In the genomic region with DNA sequence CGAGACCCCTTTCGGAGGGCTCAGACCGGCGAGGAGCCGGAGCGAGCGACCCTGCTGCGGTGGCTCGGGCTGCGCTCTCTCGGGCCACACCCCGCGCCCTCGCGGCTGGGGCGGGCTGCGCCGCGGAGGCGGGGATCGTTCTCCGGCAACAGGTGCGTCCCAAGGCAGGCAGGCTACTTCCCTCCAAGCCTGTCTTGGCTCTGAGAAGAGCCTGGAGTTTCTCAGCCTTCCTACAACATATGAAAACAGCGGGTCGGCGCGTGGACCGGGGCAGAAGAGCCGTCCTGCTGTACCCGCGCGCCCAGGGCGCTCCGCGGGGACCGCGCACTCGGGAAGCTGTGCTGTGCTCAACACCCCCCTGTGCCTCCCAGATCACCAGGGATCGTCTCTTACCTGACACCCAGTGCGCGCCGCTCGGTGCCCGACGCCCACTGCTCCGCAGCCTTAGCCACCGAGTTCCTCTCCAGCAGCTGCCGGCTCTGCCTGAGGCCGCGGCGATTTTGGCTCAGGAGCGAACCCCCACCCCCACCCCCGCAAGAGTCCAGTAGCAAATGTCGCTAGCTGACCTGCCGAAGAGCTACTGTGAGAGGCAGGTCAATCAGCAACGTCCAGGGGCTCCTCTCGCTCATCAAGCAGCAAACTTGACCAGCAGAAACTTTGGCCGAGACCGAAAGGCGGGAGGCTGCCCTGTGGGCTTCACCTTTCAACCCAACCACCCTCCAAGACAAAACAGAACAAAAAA, we compare ENCODE assay signal across 9 cellular contexts. TPM values are rescaled to one million over a fixed set of nuclear protein-coding genes. Genes with fewer than 3 reads are reported as not detected.
DNase-seq lines count a peak whose midpoint lies in the region; ATAC-seq lines count a peak whose summit lies in the region.
"Had no signal": no experiment of that assay in that cellular context is flagged by ENCODE, and none has a peak within 500 bp of the region (broad histone marks: within the 10 kb centered on the region; RNA-seq: fewer than 3 reads in every experiment).

No MANE protein-coding gene starts in this region.

- peak overlapping the region; percentile 47 for H3K4me3 ChIP-seq in iPS-11a (ENCODE audit: low read depth, low read length)
- peak overlapping the region; percentile 43 to 56 (median 56) for H3K4me3 ChIP-seq in skeletal muscle tissue (ENCODE audit: low read length in 3 of 3)

- peak; percentile 62 for DNase-seq in NCI-H748 (lab: John Stamatoyannopoulos, UW; ENCODE audit: unreplicated experiment)
- no peak for DNase-seq in NCI-H748 treated with DMSO at 0.1 percent for 48 hours (lab: John Stamatoyannopoulos, UW)
- peak; percentile 69 for DNase-seq in activated CD8-positive, alpha-beta memory T cell treated with anti-CD3 and anti-CD28 coated beads for 24 hours
- DNase-seq in NCI-H526 treated with DMSO at 0.1 percent for 48 hours (lab: John Stamatoyannopoulos, UW), result no peak
- DNase-seq: SHP77 treated with DMSO at 0.1 percent for 48 hours had no signal

- H3K9me3 ChIP-seq in skeletal muscle tissue (ENCODE audit: control insufficient read depth in 3 of 3, low read length in 3 of 3), result no peaks in the 10 kb centered on the region

- H3K36me3 ChIP-seq in skeletal muscle tissue (ENCODE audit: control insufficient read depth in 3 of 3, insufficient read depth in 3 of 3, low read length in 3 of 3), result no peaks in the 10 kb centered on the region

- no peak overlapping the region for H3K27ac ChIP-seq in skeletal muscle tissue (ENCODE audit: low read depth, low read length)

- H3K4me1 ChIP-seq in skeletal muscle tissue (ENCODE audit: control insufficient read depth in 3 of 3, insufficient read depth in 3 of 3, low read length in 3 of 3), result peaks cover 18 to 28% (median 22%) of the 10 kb centered on the region in 3 donors

- peak overlapping the region in 1 of 3 donors; percentile 40 for H3K9ac ChIP-seq in skeletal muscle tissue (ENCODE audit: low read depth in 1 of 3, low read length in 3 of 3)

- H3K27me3 ChIP-seq in skeletal muscle tissue (ENCODE audit: control insufficient read depth in 3 of 3, insufficient read depth in 3 of 3, low read length in 3 of 3), result peaks cover 67 to 81% (median 70%) of the 10 kb centered on the region in 3 donors

- ATAC-seq in HG02981 (IDR thresholded peaks at IDR 0.05; ENCODE audit: unreplicated experiment) (no peak), GM18511 (IDR thresholded peaks at IDR 0.05; ENCODE audit: unreplicated experiment) (no peak)

RNA-seq across cellular contexts. Expression of a gene that starts 3.7 kb away (rescaled TPM):
- not detected for total RNA-seq in skeletal muscle tissue

Comparison
In these comparisons a context has a peak if more than half of its experiments do, and no peak if none do; other contexts are left out.
1. DNase-seq: peak in NCI-H748 (single experiment) and activated CD8-positive, alpha-beta memory T cell treated with anti-CD3 and anti-CD28 coated beads for 24 hours (single experiment); none in NCI-H748 treated with DMSO at 0.1 percent for 48 hours (single experiment) and NCI-H526 treated with DMSO at 0.1 percent for 48 hours (single experiment).